ENCODE assay signal across 8 cellular contexts in genomic region chr17:21280081-21280518, GRCh38. TPM values are rescaled to one million over a fixed set of nuclear protein-coding genes. Genes with fewer than 3 reads are reported as not detected.
DNase-seq lines count a peak whose midpoint lies in the region; ATAC-seq and TF ChIP-seq lines count a peak whose summit lies in the region.

No MANE protein-coding gene starts in this region.

- H3K4me3 ChIP-seq in esophagus muscularis mucosa = no peak overlapping the region

- H3K4me3 Mint-ChIP-seq in IgD-negative memory B cell = peak overlapping the region; percentile 23 to 73 (median 40)
- no peak overlapping the region for H3K4me3 Mint-ChIP-seq in natural killer cell treated with Interleukin-12 subunit alpha and Interleukin-12 subunit beta and Interleukin-15 and Interleukin-18, amount 100 ng/mL, for 72 hours

- H3K4me1 Mint-ChIP-seq in IgD-negative memory B cell = peaks cover 18 to 45% (median 36%) of the 10 kb centered on the region in 3 donors
- peaks cover 21 to 27% of the 10 kb centered on the region in 2 donors for H3K4me1 Mint-ChIP-seq in natural killer cell treated with Interleukin-12 subunit alpha and Interleukin-12 subunit beta and Interleukin-15 and Interleukin-18, amount 100 ng/mL, for 72 hours (ENCODE audit: low read depth in 2 of 2)

- peaks cover 24 to 67% (median 59%) of the 10 kb centered on the region in 4 donors for H3K4me1 ChIP-seq in esophagus muscularis mucosa

- TF ChIP-seq CTCF in esophagus muscularis mucosa (IDR thresholded peaks at IDR 0.05) = peak in 2 of 3 experiments; percentile 96 to 97

- intact Hi-C loops in esophagus muscularis mucosa (cut with DNase I) = loop anchor here (2.0 to 5.0 kb wide), 3 partner anchors 37 to 238 kb away; partner anchors contain the start of gene USP22

- no peaks in the 10 kb centered on the region for H3K36me3 ChIP-seq in esophagus muscularis mucosa

- ATAC-seq in GM19395 (IDR thresholded peaks at IDR 0.05; ENCODE audit: unreplicated experiment) = peak; percentile 28
- ATAC-seq in natural killer cell treated with Interleukin-12 subunit alpha and Interleukin-12 subunit beta and Interleukin-15 and Interleukin-18, amount 100 ng/mL, for 72 hours = peak; percentile 49 to 51
- ATAC-seq in stimulated activated naive CD8-positive, alpha-beta T cell treated with anti-CD3 and anti-CD28 coated beads, Interleukin-15, Interleukin-2, amounts not matched to agents 100 U/mL and 50 U/mL, for 24 hours = peak; percentile 53

- H3K36me3 Mint-ChIP-seq in IgD-negative memory B cell = no peaks in the 10 kb centered on the region
- no peaks in the 10 kb centered on the region for H3K36me3 Mint-ChIP-seq in natural killer cell treated with Interleukin-12 subunit alpha and Interleukin-12 subunit beta and Interleukin-15 and Interleukin-18, amount 100 ng/mL, for 72 hours

- H3K27ac Mint-ChIP-seq in IgD-negative memory B cell = peak overlapping the region in 2 of 3 donors; percentile 3 to 95
- H3K27ac Mint-ChIP-seq in natural killer cell treated with Interleukin-12 subunit alpha and Interleukin-12 subunit beta and Interleukin-15 and Interleukin-18, amount 100 ng/mL, for 72 hours = peak overlapping the region in 1 of 2 donors; percentile 8

- DNase-seq in C1 segment of cervical spinal cord (lab: John Stamatoyannopoulos, UW) (peak in 12 of 14 donors; percentile 46 to 84 (median 68)), activated T-cell treated with anti-CD3 and anti-CD28 coated beads for 48 hours (ENCODE audit: low read depth) (peak; percentile 87), esophagus muscularis mucosa (ENCODE audit: extremely low spot score) (peak; percentile 94)
- peak; percentile 89 for DNase-seq in natural killer cell treated with Interleukin-12 subunit alpha and Interleukin-12 subunit beta and Interleukin-15 and Interleukin-18, amount 100 ng/mL, for 72 hours (ENCODE audit: low spot score)
- DNase-seq in stimulated activated naive CD8-positive, alpha-beta T cell treated with anti-CD3 and anti-CD28 coated beads, Interleukin-15, Interleukin-2, amounts not matched to agents 100 U/mL and 50 U/mL, for 24 hours = peak; percentile 95

- no peaks in the 10 kb centered on the region for H3K9me3 Mint-ChIP-seq in IgD-negative memory B cell
- no peaks in the 10 kb centered on the region for H3K9me3 Mint-ChIP-seq in natural killer cell treated with Interleukin-12 subunit alpha and Interleukin-12 subunit beta and Interleukin-15 and Interleukin-18, amount 100 ng/mL, for 72 hours

- no peak overlapping the region for H3K27ac ChIP-seq in esophagus muscularis mucosa (replicated peaks in 1 of 4)

- TF ChIP-seq POLR2A in esophagus muscularis mucosa (IDR thresholded peaks at IDR 0.05; ENCODE audit: low read depth) = no peak

- no peaks in the 10 kb centered on the region for H3K9me3 ChIP-seq in esophagus muscularis mucosa

- WGBS in esophagus muscularis mucosa = 27% methylated on average over 9 of the region's 10 CpGs

- no peaks in the 10 kb centered on the region for H3K27me3 Mint-ChIP-seq in IgD-negative memory B cell
- no peaks in the 10 kb centered on the region for H3K27me3 Mint-ChIP-seq in natural killer cell treated with Interleukin-12 subunit alpha and Interleukin-12 subunit beta and Interleukin-15 and Interleukin-18, amount 100 ng/mL, for 72 hours

- H3K27me3 ChIP-seq in esophagus muscularis mucosa = no peaks in the 10 kb centered on the region

- TF ChIP-seq EP300 in esophagus muscularis mucosa (IDR thresholded peaks at IDR 0.05) = no peak

TF ChIP-seq in PFSK-1, 5 proteins besides CTCF, POLR2A, EP300 and RAD21:
- no peak for TF ChIP-seq FOXP2 (optimal IDR thresholded peaks at IDR 0.05; ENCODE audit: borderline replicate concordance, extremely low read depth, extremely low read length, insufficient read depth)
- peak; percentile 83; the same call in 1 of the 2 replicates for TF ChIP-seq SIN3A (IDR thresholded peaks at IDR 0.05; ENCODE audit: borderline replicate concordance, insufficient read depth, low read length)
- TF ChIP-seq REST (IDR thresholded peaks at IDR 0.05; ENCODE audit: insufficient read depth in 1 of 2, low read depth in 2 of 2, low read length in 2 of 2) = no peak
- TF ChIP-seq TAF1 (IDR thresholded peaks at IDR 0.05; ENCODE audit: borderline replicate concordance, insufficient read depth, low read length) = no peak
- TF ChIP-seq POLR2AphosphoS5 (IDR thresholded peaks at IDR 0.05; ENCODE audit: low read depth, low read length) = no peak
TF ChIP-seq in PFSK-1: peak in this region for 1.

RNA-seq across cellular contexts. Expression of gene MAP2K3, which starts 4.4 kb away (rescaled TPM):
- 131 TPM for polyA plus RNA-seq in IgD-negative memory B cell
- 86.0 TPM for polyA plus RNA-seq in PFSK-1 (2012; ENCODE audit: insufficient read length, low read depth)
- 10 to 100 TPM; 23.3 to 42.4 (median 30.5) TPM for total RNA-seq in esophagus muscularis mucosa
- 10 to 100 TPM; 92.9 to 98.3 TPM for total RNA-seq in natural killer cell treated with Interleukin-12 subunit alpha and Interleukin-12 subunit beta and Interleukin-15 and Interleukin-18, amount 100 ng/mL, for 72 hours

RNA-seq across cellular contexts. Expression of gene NATD1, which starts 26.9 kb away (rescaled TPM):
- polyA plus RNA-seq in IgD-negative memory B cell = 0.45 TPM
- polyA plus RNA-seq in PFSK-1 (2012; ENCODE audit: insufficient read length, low read depth) = 30.7 TPM
- 10 to 100 TPM; 12.3 to 26.2 (median 18.1) TPM for total RNA-seq in esophagus muscularis mucosa
- total RNA-seq in natural killer cell treated with Interleukin-12 subunit alpha and Interleukin-12 subunit beta and Interleukin-15 and Interleukin-18, amount 100 ng/mL, for 72 hours = 1 to 10 TPM; 1.9 to 3.0 TPM
